20 cellular contexts compared by ENCODE assay signal in the genomic region with DNA sequence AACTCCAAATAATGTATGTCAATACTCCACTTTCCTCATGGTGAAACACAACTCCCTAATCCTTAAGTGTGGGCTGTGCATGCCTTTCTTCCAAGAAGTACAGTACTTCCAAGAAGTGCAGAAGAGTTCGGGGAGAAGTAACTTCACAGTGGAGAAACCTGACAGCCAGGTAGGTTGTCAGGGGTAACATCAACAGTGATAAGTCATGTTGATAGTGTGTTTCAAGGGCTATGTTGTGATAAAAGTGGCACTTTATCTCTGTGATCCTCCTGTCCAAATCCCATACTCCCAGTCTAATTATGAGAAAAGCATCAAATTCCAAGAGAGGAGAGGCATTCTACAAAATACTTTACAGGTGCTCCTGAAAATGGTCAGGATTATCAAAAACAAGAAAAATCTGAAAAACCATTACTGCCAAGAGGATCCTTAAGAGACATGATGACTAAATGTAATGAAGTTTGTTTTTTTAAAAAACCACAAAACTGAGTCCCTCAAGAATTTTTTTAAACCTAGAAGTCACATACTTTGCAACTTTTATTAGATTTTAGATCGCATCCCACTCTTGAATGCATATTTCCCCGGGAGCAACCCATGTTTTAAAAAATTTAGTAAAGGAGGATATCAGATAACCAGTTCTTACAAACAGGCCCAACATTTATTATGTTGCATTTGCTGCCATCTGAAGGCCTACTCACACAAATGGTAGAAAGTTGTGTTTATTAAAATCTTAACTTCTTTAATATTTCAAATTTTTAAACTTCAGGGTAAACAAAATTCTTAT. TPM values are rescaled to one million over a fixed set of nuclear protein-coding genes. Genes with fewer than 3 reads are reported as not detected.
DNase-seq lines count a peak whose midpoint lies in the region; ATAC-seq, FAIRE-seq and TF ChIP-seq lines count a peak whose summit lies in the region.
"Had no signal": no experiment of that assay in that cellular context is flagged by ENCODE, and none has a peak within 500 bp of the region (broad histone marks: within the 10 kb centered on the region; RNA-seq: fewer than 3 reads in every experiment).

No MANE protein-coding gene starts in this region.

- peaks cover under 1% of the 10 kb centered on the region for H3K4me1 Mint-ChIP-seq in activated CD4-positive, alpha-beta memory T cell treated with anti-CD3 and anti-CD28 coated beads, Interleukin-2, amount 10 ng/mL, durations not matched to agents 7 days and 5 days

- H3K9ac ChIP-seq in keratinocyte (ENCODE audit: control insufficient read depth, extremely low read depth, insufficient read depth, low read length): no peak overlapping the region

- no peak for ATAC-seq in esophagus mucosa
- ATAC-seq: activated naive CD8-positive, alpha-beta T cell treated with anti-CD3 and anti-CD28 coated beads, Interleukin-2, amount 50 U/mL, for 24 hours; mucosa of descending colon; WTC11 had no signal

- H3K9me3 Mint-ChIP-seq in activated CD4-positive, alpha-beta memory T cell treated with anti-CD3 and anti-CD28 coated beads, Interleukin-2, amount 10 ng/mL, durations not matched to agents 7 days and 5 days: peaks cover 7% of the 10 kb centered on the region

- TF ChIP-seq POLR2A in H54 (IDR thresholded peaks at IDR 0.05; ENCODE audit: low read depth, low read length): no peak

- H3K27me3 ChIP-seq in AG04450 (ENCODE audit: control insufficient read depth, insufficient read depth, low read length): no peaks in the 10 kb centered on the region
- no peaks in the 10 kb centered on the region for H3K27me3 ChIP-seq in keratinocyte (ENCODE audit: control insufficient read depth, extremely low read depth, insufficient read depth, low read length)
- H3K27me3 ChIP-seq: esophagus squamous epithelium, tibial nerve had no signal

- H3K9me3 ChIP-seq in AG04450 (ENCODE audit: control insufficient read depth, insufficient read depth, low read length): no peaks in the 10 kb centered on the region
- no peaks in the 10 kb centered on the region for H3K9me3 ChIP-seq in keratinocyte (ENCODE audit: control insufficient read depth, low read depth, low read length)
- H3K9me3 ChIP-seq: mucosa of descending colon had no signal

- H3K4me3 ChIP-seq in AG04450 (ENCODE audit: low read depth, low read length) (no peak overlapping the region), keratinocyte (ENCODE audit: control insufficient read depth in 2 of 3, extremely low read depth in 1 of 3, insufficient read depth in 2 of 3, low read depth in 1 of 3, low read length in 3 of 3) (no peak overlapping the region)
- H3K4me3 ChIP-seq: esophagus squamous epithelium, mucosa of descending colon, tibial nerve had no signal

- H3K36me3 ChIP-seq in keratinocyte (ENCODE audit: control insufficient read depth in 2 of 2, extremely low read depth in 1 of 2, insufficient read depth in 2 of 2, low read length in 2 of 2): peaks cover 0 to 3% of the 10 kb centered on the region in 2 experiments

- FAIRE-seq in H54 (lab: Jason Lieb, UNC) (peak; percentile 73), keratinocyte (lab: Jason Lieb, UNC) (peak; percentile 63)
- FAIRE-seq: GM19239 had no signal

- POLR2A ChIA-PET in AG04450 (lab: Yijun Ruan, JAX): no interaction called here
- POLR2A ChIA-PET in activated CD4-positive, alpha-beta memory T cell treated with anti-CD3 and anti-CD28 coated beads, Interleukin-2, amount 10 ng/mL, durations not matched to agents 7 days and 5 days (lab: Charles Lee): no interaction called here

- TF ChIP-seq CTCF in AG04450 (IDR thresholded peaks at IDR 0.05; ENCODE audit: low read depth, low read length): peak; percentile 18; the same call in 1 of the 2 replicates
- TF ChIP-seq CTCF in keratinocyte (optimal IDR thresholded peaks at IDR 0.05 in 1 of 3, IDR thresholded peaks at IDR 0.05 in 1 of 3, conservative IDR thresholded peaks at IDR 0.05 in 1 of 3; ENCODE audit: extremely low read depth in 1 of 3, insufficient read depth in 2 of 3, low read length in 3 of 3): no peak

- no peaks in the 10 kb centered on the region for H3K4me1 ChIP-seq in keratinocyte (ENCODE audit: control insufficient read depth, extremely low read depth, insufficient read depth, low read length)
- H3K4me1 ChIP-seq: esophagus squamous epithelium had no signal

- H3K27me3 Mint-ChIP-seq in activated CD4-positive, alpha-beta memory T cell treated with anti-CD3 and anti-CD28 coated beads, Interleukin-2, amount 10 ng/mL, durations not matched to agents 7 days and 5 days: no peaks in the 10 kb centered on the region
- H3K27me3 Mint-ChIP-seq: activated naive CD8-positive, alpha-beta T cell treated with anti-CD3 and anti-CD28 coated beads, Interleukin-2, amount 50 U/mL, for 24 hours had no signal

- peaks cover 32% of the 10 kb centered on the region for H3K36me3 Mint-ChIP-seq in activated CD4-positive, alpha-beta memory T cell treated with anti-CD3 and anti-CD28 coated beads, Interleukin-2, amount 10 ng/mL, durations not matched to agents 7 days and 5 days (ENCODE audit: low read depth)

- no peaks in the 10 kb centered on the region for H4K20me1 ChIP-seq in keratinocyte (ENCODE audit: control insufficient read depth, extremely low read depth, insufficient read depth, low read length)

- peaks cover 12% of the 10 kb centered on the region for H3K79me2 ChIP-seq in keratinocyte (ENCODE audit: control insufficient read depth, insufficient read depth, low read length)

- no peak overlapping the region for H2AFZ ChIP-seq in keratinocyte (ENCODE audit: control insufficient read depth, low read length)

- no peak overlapping the region for H3K4me3 Mint-ChIP-seq in activated CD4-positive, alpha-beta memory T cell treated with anti-CD3 and anti-CD28 coated beads, Interleukin-2, amount 10 ng/mL, durations not matched to agents 7 days and 5 days
- H3K4me3 Mint-ChIP-seq: activated naive CD8-positive, alpha-beta T cell treated with anti-CD3 and anti-CD28 coated beads, Interleukin-2, amount 50 U/mL, for 24 hours; immature natural killer cell; WTC11 had no signal

- no peaks in the 10 kb centered on the region for H3K9me1 ChIP-seq in keratinocyte (ENCODE audit: control insufficient read depth, extremely low read depth, insufficient read depth, low read length)

- H3K4me2 ChIP-seq in keratinocyte (ENCODE audit: control insufficient read depth, extremely low read depth, insufficient read depth, low read depth, low read length): no peak overlapping the region

- no peak overlapping the region for H3K27ac Mint-ChIP-seq in activated CD4-positive, alpha-beta memory T cell treated with anti-CD3 and anti-CD28 coated beads, Interleukin-2, amount 10 ng/mL, durations not matched to agents 7 days and 5 days
- H3K27ac Mint-ChIP-seq: activated naive CD8-positive, alpha-beta T cell treated with anti-CD3 and anti-CD28 coated beads, Interleukin-2, amount 50 U/mL, for 24 hours; WTC11 had no signal

- H3K27ac ChIP-seq in AG04450 (ENCODE audit: low read depth, low read length) (no peak overlapping the region), keratinocyte (ENCODE audit: control insufficient read depth, insufficient read depth, low read length) (no peak overlapping the region)
- H3K27ac ChIP-seq: C4-2B, esophagus squamous epithelium, tibial nerve had no signal

- DNase-seq in AG04450 (ENCODE audit: low read depth, low spot score) (peak; percentile 27), H54 (ENCODE audit: insufficient read length, low spot score) (no peak), astrocyte of the hippocampus (ENCODE audit: low read depth, low spot score) (peak; percentile 20), keratinocyte (ENCODE audit: low read depth, low spot score) (no peak), 8988T (no peak)
- DNase-seq in activated CD4-positive, alpha-beta T cell treated with anti-CD3 and anti-CD28 coated beads for 48 hours: no peak
- no peak for DNase-seq in activated CD4-positive, alpha-beta memory T cell treated with anti-CD3 and anti-CD28 coated beads, Interleukin-2, amount 10 ng/mL, durations not matched to agents 7 days and 5 days
- DNase-seq: activated naive CD8-positive, alpha-beta T cell treated with anti-CD3 and anti-CD28 coated beads, Interleukin-2, amount 50 U/mL, for 24 hours; cortex of kidney; esophagus squamous epithelium; immature natural killer cell; mucosa of descending colon; NCI-H1105; NCI-H446; stimulated activated CD8-positive, alpha-beta memory T cell treated with anti-CD3 and anti-CD28 coated beads, Interleukin-4, amount 100 ng/mL, for 48 hours had no signal

- CTCF ChIA-PET in AG04450 (lab: Charles Lee): interaction anchor here (0.8 to 1.0 kb wide), 2 partner anchors 29 to 147 kb away, joined by 3 to 4 read pairs; no protein-coding TSS in a partner anchor
- CTCF ChIA-PET in activated CD4-positive, alpha-beta memory T cell treated with anti-CD3 and anti-CD28 coated beads, Interleukin-2, amount 10 ng/mL, durations not matched to agents 7 days and 5 days (lab: Charles Lee): no interaction called here

- dilution Hi-C loops in keratinocyte (cut with MboI; ENCODE audit: extremely low pct_ligation_motif_present, low sequenced_read_pairs): no loop called here

RNA-seq across cellular contexts. Expression of a gene that starts 44.5 kb away (rescaled TPM):
- polyA plus RNA-seq in AG04450 (2011; rRNA removed) (256 and 284 TPM in 2 replicates), keratinocyte (258 to 365 TPM (median 302 TPM) in 3 replicates)
- 173 and 196 TPM in 2 replicates for polyA minus RNA-seq in AG04450 (2011; rRNA and poly(A)+ RNA removed)
- polyA plus RNA-seq in keratinocyte (2011; ENCODE audit: low read depth): 130 TPM
- 174 and 274 TPM in 2 replicates for polyA plus RNA-seq in keratinocyte (2011; cell fraction: cytosol; rRNA removed)
- 219 and 267 TPM in 2 replicates for polyA plus RNA-seq in keratinocyte (2011; cell fraction: nucleus; rRNA removed)
- polyA plus RNA-seq in keratinocyte (2012; ENCODE audit: low replicate concordance): 126 and 227 TPM in 2 replicates
- polyA minus RNA-seq in keratinocyte: 92.2 to 258 TPM (median 196 TPM) in 3 replicates
- 135 TPM for polyA minus RNA-seq in keratinocyte (2011; cell fraction: cytosol; rRNA and poly(A)+ RNA removed)
- 97.0 and 141 TPM in 2 replicates for polyA minus RNA-seq in keratinocyte (2011; cell fraction: nucleus; rRNA and poly(A)+ RNA removed)
- total RNA-seq in esophagus mucosa: 114 TPM
- total RNA-seq in activated CD4-positive, alpha-beta memory T cell treated with anti-CD3 and anti-CD28 coated beads, Interleukin-2, amount 10 ng/mL, durations not matched to agents 7 days and 5 days: 100 to 1,000 TPM; 131 to 135 TPM

Comparison
In these comparisons a context has a peak if more than half of its experiments do, and no peak if none do; other contexts are left out.
1. DNase-seq: peak in AG04450 (single experiment) and astrocyte of the hippocampus (single experiment); none in H54 (single experiment), keratinocyte (single experiment), activated CD4-positive, alpha-beta T cell treated with anti-CD3 and anti-CD28 coated beads for 48 hours (single experiment), 8988T (single experiment) and activated CD4-positive, alpha-beta memory T cell treated with anti-CD3 and anti-CD28 coated beads, Interleukin-2, amount 10 ng/mL, durations not matched to agents 7 days and 5 days (single experiment).